Comparison of ENCODE assay signal across 10 cellular contexts in genomic region chr1:51264470-51264869, GRCh38. TPM values are rescaled to one million over a fixed set of nuclear protein-coding genes. Genes with fewer than 3 reads are reported as not detected.
DNase-seq lines count a peak whose midpoint lies in the region; ATAC-seq, FAIRE-seq and TF ChIP-seq lines count a peak whose summit lies in the region.
"Had no signal": no experiment of that assay in that cellular context is flagged by ENCODE, and none has a peak within 500 bp of the region (broad histone marks: within the 10 kb centered on the region; RNA-seq: fewer than 3 reads in every experiment).

No MANE protein-coding gene starts in this region.

- peaks cover 93% of the 10 kb centered on the region for H3K79me2 ChIP-seq in PC-9 (ENCODE audit: low read depth)

- no peak overlapping the region for H2AFZ ChIP-seq in PC-9

- peaks cover 22% of the 10 kb centered on the region; the same call in 1 of the 2 replicates for H3F3A ChIP-seq in PC-9 (ENCODE audit: insufficient read depth, low read depth)

- H3K27me3 Mint-ChIP-seq in stimulated activated memory B cell treated with anti-CD40 and anti-IgM and Interleukin-4, amounts not matched to agents 10 μg/mL and 1 μg/mL and 100 μg/mL, for 72 hours, result no peaks in the 10 kb centered on the region

- no peak overlapping the region for H3K4me3 ChIP-seq in PC-9
- no peak overlapping the region for H3K4me3 ChIP-seq in epithelial cell of esophagus (ENCODE audit: low read length)
- H3K4me3 ChIP-seq in pancreas, result no peak overlapping the region

- peaks cover 60% of the 10 kb centered on the region for H3K4me1 Mint-ChIP-seq in stimulated activated memory B cell treated with anti-CD40 and anti-IgM and Interleukin-4, amounts not matched to agents 10 μg/mL and 1 μg/mL and 100 μg/mL, for 72 hours

- peak in 3 of 4 donors; percentile 20 to 58 (median 36) for ATAC-seq in pancreas
- no peak for ATAC-seq in stimulated activated memory B cell treated with anti-CD40 and anti-IgM and Interleukin-4, amounts not matched to agents 10 μg/mL and 1 μg/mL and 100 μg/mL, for 72 hours

- H3K36me3 ChIP-seq in PC-9 (ENCODE audit: low read depth), result no peaks in the 10 kb centered on the region
- no peaks in the 10 kb centered on the region for H3K36me3 ChIP-seq in pancreas

- no peak for FAIRE-seq in pancreas (lab: Jason Lieb, UNC)

- H3K9me3 Mint-ChIP-seq in stimulated activated memory B cell treated with anti-CD40 and anti-IgM and Interleukin-4, amounts not matched to agents 10 μg/mL and 1 μg/mL and 100 μg/mL, for 72 hours, result no peaks in the 10 kb centered on the region

- H3K4me3 Mint-ChIP-seq in stimulated activated memory B cell treated with anti-CD40 and anti-IgM and Interleukin-4, amounts not matched to agents 10 μg/mL and 1 μg/mL and 100 μg/mL, for 72 hours, result no peak overlapping the region

- no peak overlapping the region for H3K27ac Mint-ChIP-seq in stimulated activated memory B cell treated with anti-CD40 and anti-IgM and Interleukin-4, amounts not matched to agents 10 μg/mL and 1 μg/mL and 100 μg/mL, for 72 hours

- H3K4me1 ChIP-seq in PC-9 (replicated peaks; ENCODE audit: insufficient read depth) (peaks cover 44% of the 10 kb centered on the region), pancreas (peaks cover 0 to 31% (median 12%) of the 10 kb centered on the region in 3 donors)

- no peaks in the 10 kb centered on the region for H3K27me3 ChIP-seq in PC-9 (ENCODE audit: insufficient read depth, low read depth)
- H3K27me3 ChIP-seq in pancreas, result no peaks in the 10 kb centered on the region

- intact Hi-C loops in PC-9 (cut with micrococcal nuclease; ENCODE audit: unreplicated experiment) (no loop called here), pancreas (cut with DNase I) (no loop called here), posterior vena cava (cut with DNase I) (no loop called here)

- TF ChIP-seq CTCF in PC-9 (conservative IDR thresholded peaks at IDR 0.05) (no peak), epithelial cell of esophagus (IDR thresholded peaks at IDR 0.05; ENCODE audit: insufficient read depth, low read depth, low read length, missing control alignments) (no peak), pancreas (IDR thresholded peaks at IDR 0.05) (no peak)

- H3K27ac ChIP-seq in PC-9 (no peak overlapping the region), pancreas (no peak overlapping the region)
- H3K27ac ChIP-seq: VCaP had no signal

- 55% methylated on average over 3 of the region's 3 CpGs for WGBS in pancreas, 2 donors

- H3K9me3 ChIP-seq in PC-9 (ENCODE audit: insufficient read depth, low read depth) (no peaks in the 10 kb centered on the region), pancreas (no peaks in the 10 kb centered on the region)

- DNase-seq in GDM1 (lab: John Stamatoyannopoulos, UW) (peak; percentile 8), PC-9 (peak; percentile 35 to 49), epithelial cell of esophagus (ENCODE audit: low read depth) (peak; percentile 45), pancreas (no peak), NCI-H146 treated with DMSO at 0.1 percent for 48 hours (lab: John Stamatoyannopoulos, UW; ENCODE audit: unreplicated experiment) (no peak), posterior vena cava (ENCODE audit: low spot score) (no peak), NCI-H774 (lab: John Stamatoyannopoulos, UW) (no peak)
- DNase-seq: hypothalamus had no signal

- H3K4me2 ChIP-seq in PC-9, result no peak overlapping the region

- peaks cover 29% of the 10 kb centered on the region; the same call in 1 of the 2 replicates for H4K20me1 ChIP-seq in PC-9 (ENCODE audit: insufficient read depth)

- H3K9me2 ChIP-seq in PC-9 (ENCODE audit: insufficient read depth), result no peaks in the 10 kb centered on the region

- no TSS peak for BruUV-seq in PC-9 (replicated peaks; lab: Mats Ljungman, UMichigan)

- POLR2A ChIA-PET in PC-9 (lab: Charles Lee; ENCODE audit: unreplicated experiment), result interaction anchor here (0.6 kb wide), 2 partner anchors 17 to 513 kb away, joined by 3 read pairs; no protein-coding TSS in a partner anchor

- no peaks in the 10 kb centered on the region for H3K36me3 Mint-ChIP-seq in stimulated activated memory B cell treated with anti-CD40 and anti-IgM and Interleukin-4, amounts not matched to agents 10 μg/mL and 1 μg/mL and 100 μg/mL, for 72 hours

- CTCF ChIA-PET in PC-9 (lab: Charles Lee), result no interaction called here

RNA-seq across cellular contexts. Expression of gene RNF11, which starts 28.4 kb away (rescaled TPM):
- total RNA-seq in PC-9 (2021), result 63.0 and 73.2 TPM in 2 replicates
- total RNA-seq in pancreas, result 10 to 100 TPM; 25.3 to 51.8 (median 30.7) TPM
- 10 to 100 TPM; 19.8 to 39.5 TPM for polyA plus RNA-seq in pancreas
- total RNA-seq in posterior vena cava, result 100 to 1,000 TPM; 101 to 114 TPM

Comparison
In these comparisons a context has a peak if more than half of its experiments do, and no peak if none do; other contexts are left out.
1. DNase-seq: peak in GDM1 (single experiment), PC-9 (2 of 2) and epithelial cell of esophagus (single experiment); none in pancreas (0 of 6), NCI-H146 treated with DMSO at 0.1 percent for 48 hours (single experiment), posterior vena cava (single experiment) and NCI-H774 (single experiment).